ENCODE assay signal across 21 cellular contexts in the genomic region with DNA sequence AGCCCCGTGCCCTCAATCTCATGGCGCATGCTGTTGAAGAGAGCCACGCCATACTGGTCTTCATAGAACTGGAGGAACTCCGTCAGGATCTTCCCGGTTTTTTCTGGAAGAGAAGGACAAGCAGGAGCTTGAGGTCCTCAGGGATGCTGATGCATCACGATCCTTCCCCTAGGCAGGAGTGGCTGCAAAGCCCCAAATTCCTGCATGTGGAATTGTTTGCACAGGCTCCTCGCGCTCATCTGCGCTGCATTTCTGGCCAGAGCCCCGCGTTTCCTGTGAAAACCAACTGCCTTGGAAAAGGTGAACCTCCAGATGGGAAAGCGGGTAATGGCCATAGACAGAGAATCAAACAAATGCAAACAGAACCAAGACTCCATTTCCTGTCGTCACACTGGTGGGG.
DNase-seq lines count a peak whose midpoint lies in the region; ATAC-seq and TF ChIP-seq lines count a peak whose summit lies in the region.
"Had no signal": no experiment of that assay in that cellular context is flagged by ENCODE, and none has a peak within 500 bp of the region (broad histone marks: within the 10 kb centered on the region; RNA-seq: fewer than 3 reads in every experiment).

No MANE protein-coding gene starts in this region.

- peak overlapping the region; percentile 4 for H3K27ac Mint-ChIP-seq in activated CD4-positive, alpha-beta memory T cell treated with anti-CD3 and anti-CD28 coated beads, Interleukin-2, amount 10 ng/mL, durations not matched to agents 7 days and 5 days
- H3K27ac Mint-ChIP-seq in activated CD4-positive, alpha-beta memory T cell treated with anti-CD3 and anti-CD28 coated beads for 36 hours: no peak overlapping the region
- H3K27ac Mint-ChIP-seq in endothelial cell (ENCODE audit: unreplicated experiment) (peak overlapping the region; percentile 88), osteocyte (ENCODE audit: unreplicated experiment) (peak overlapping the region; percentile 62)
- H3K27ac Mint-ChIP-seq: CD4-positive, alpha-beta memory T cell had no signal

- no peak for DNase-seq in activated CD4-positive, alpha-beta memory T cell treated with anti-CD3 and anti-CD28 coated beads, Interleukin-2, amount 10 ng/mL, durations not matched to agents 7 days and 5 days
- no peak for DNase-seq in activated CD4-positive, alpha-beta memory T cell treated with anti-CD3 and anti-CD28 coated beads for 36 hours
- DNase-seq in NCI-H69 (lab: John Stamatoyannopoulos, UW): peak; percentile 30
- no peak for DNase-seq in endothelial cell (ENCODE audit: low spot score)
- DNase-seq in osteocyte (ENCODE audit: extremely low spot score, unreplicated experiment): no peak
- no peak for DNase-seq in stimulated activated CD4-positive, alpha-beta T cell treated with anti-CD3 and anti-CD28 coated beads, Interleukin-1b, Interleukin-23, amount 100 ng/mL, for 48 hours
- no peak for DNase-seq in NCI-H128 (lab: John Stamatoyannopoulos, UW; ENCODE audit: unreplicated experiment)
- DNase-seq: Calu3; CD4-positive, alpha-beta memory T cell; DMS79 treated with DMSO at 0.1 percent for 48 hours; GDM1; GOT3; Kasumi-1; MM.1S; NCI-H1105 treated with DMSO at 0.1 percent for 48 hours; NCI-H187; NCI-H2171 treated with DMSO at 0.1 percent for 48 hours; Peyer's patch; SHP77 treated with DMSO at 0.1 percent for 48 hours had no signal

- POLR2A ChIA-PET in activated CD4-positive, alpha-beta memory T cell treated with anti-CD3 and anti-CD28 coated beads, Interleukin-2, amount 10 ng/mL, durations not matched to agents 7 days and 5 days (lab: Charles Lee): no interaction called here
- POLR2A ChIA-PET in activated CD4-positive, alpha-beta memory T cell treated with anti-CD3 and anti-CD28 coated beads for 36 hours (lab: Charles Lee): no interaction called here

- H3K9me3 Mint-ChIP-seq in activated CD4-positive, alpha-beta memory T cell treated with anti-CD3 and anti-CD28 coated beads, Interleukin-2, amount 10 ng/mL, durations not matched to agents 7 days and 5 days: peaks cover 1% of the 10 kb centered on the region
- peaks cover under 1% of the 10 kb centered on the region for H3K9me3 Mint-ChIP-seq in activated CD4-positive, alpha-beta memory T cell treated with anti-CD3 and anti-CD28 coated beads for 36 hours
- H3K9me3 Mint-ChIP-seq in endothelial cell (ENCODE audit: unreplicated experiment) (no peaks in the 10 kb centered on the region), osteocyte (ENCODE audit: unreplicated experiment) (no peaks in the 10 kb centered on the region)

- peaks cover 51% of the 10 kb centered on the region for H3K36me3 Mint-ChIP-seq in activated CD4-positive, alpha-beta memory T cell treated with anti-CD3 and anti-CD28 coated beads, Interleukin-2, amount 10 ng/mL, durations not matched to agents 7 days and 5 days (ENCODE audit: low read depth)
- peaks cover under 1% of the 10 kb centered on the region for H3K36me3 Mint-ChIP-seq in activated CD4-positive, alpha-beta memory T cell treated with anti-CD3 and anti-CD28 coated beads for 36 hours
- H3K36me3 Mint-ChIP-seq in endothelial cell (ENCODE audit: low read depth, unreplicated experiment): peaks cover 23% of the 10 kb centered on the region
- peaks cover 35% of the 10 kb centered on the region for H3K36me3 Mint-ChIP-seq in osteocyte (ENCODE audit: unreplicated experiment)

- H3K4me1 Mint-ChIP-seq in activated CD4-positive, alpha-beta memory T cell treated with anti-CD3 and anti-CD28 coated beads, Interleukin-2, amount 10 ng/mL, durations not matched to agents 7 days and 5 days: peaks cover 1% of the 10 kb centered on the region
- H3K4me1 Mint-ChIP-seq in activated CD4-positive, alpha-beta memory T cell treated with anti-CD3 and anti-CD28 coated beads for 36 hours (ENCODE audit: low read depth): no peaks in the 10 kb centered on the region
- H3K4me1 Mint-ChIP-seq in endothelial cell (ENCODE audit: unreplicated experiment) (peaks cover 51% of the 10 kb centered on the region), osteocyte (ENCODE audit: unreplicated experiment) (peaks cover 51% of the 10 kb centered on the region)

- CTCF ChIA-PET in activated CD4-positive, alpha-beta memory T cell treated with anti-CD3 and anti-CD28 coated beads, Interleukin-2, amount 10 ng/mL, durations not matched to agents 7 days and 5 days (lab: Charles Lee): no interaction called here
- CTCF ChIA-PET in activated CD4-positive, alpha-beta memory T cell treated with anti-CD3 and anti-CD28 coated beads for 36 hours (lab: Charles Lee): interaction anchor here (0.9 kb wide), 1 partner anchor 49 kb away, joined by 3 read pairs; no protein-coding TSS in a partner anchor

- intact Hi-C loops in activated CD4-positive, alpha-beta memory T cell treated with anti-CD3 and anti-CD28 coated beads for 36 hours (cut with micrococcal nuclease): no loop called here

- H3K27me3 Mint-ChIP-seq in activated CD4-positive, alpha-beta memory T cell treated with anti-CD3 and anti-CD28 coated beads, Interleukin-2, amount 10 ng/mL, durations not matched to agents 7 days and 5 days: no peaks in the 10 kb centered on the region
- no peaks in the 10 kb centered on the region for H3K27me3 Mint-ChIP-seq in activated CD4-positive, alpha-beta memory T cell treated with anti-CD3 and anti-CD28 coated beads for 36 hours
- H3K27me3 Mint-ChIP-seq in endothelial cell (ENCODE audit: unreplicated experiment) (peaks cover 20% of the 10 kb centered on the region), osteocyte (ENCODE audit: unreplicated experiment) (no peaks in the 10 kb centered on the region)
- H3K27me3 Mint-ChIP-seq: CD4-positive, alpha-beta memory T cell had no signal

- ATAC-seq in GM18909 (IDR thresholded peaks at IDR 0.05; ENCODE audit: poor library complexity, unreplicated experiment): no peak
- ATAC-seq: SK-N-SH treated with all-trans-retinoic acid at 6 μM for 48 hours had no signal

- TF ChIP-seq CTCF in endothelial cell (IDR thresholded peaks at IDR 0.05; ENCODE audit: unreplicated experiment) (no peak), osteocyte (IDR thresholded peaks at IDR 0.05) (no peak)

- no peak overlapping the region for H3K4me3 Mint-ChIP-seq in activated CD4-positive, alpha-beta memory T cell treated with anti-CD3 and anti-CD28 coated beads, Interleukin-2, amount 10 ng/mL, durations not matched to agents 7 days and 5 days
- no peak overlapping the region for H3K4me3 Mint-ChIP-seq in activated CD4-positive, alpha-beta memory T cell treated with anti-CD3 and anti-CD28 coated beads for 36 hours
- H3K4me3 Mint-ChIP-seq in endothelial cell (ENCODE audit: unreplicated experiment): peak overlapping the region; percentile 51
- H3K4me3 Mint-ChIP-seq in osteocyte (ENCODE audit: unreplicated experiment): no peak overlapping the region
- H3K4me3 Mint-ChIP-seq: CD4-positive, alpha-beta memory T cell had no signal
